ENCODE assay signal across 25 cellular contexts in the genomic region with DNA sequence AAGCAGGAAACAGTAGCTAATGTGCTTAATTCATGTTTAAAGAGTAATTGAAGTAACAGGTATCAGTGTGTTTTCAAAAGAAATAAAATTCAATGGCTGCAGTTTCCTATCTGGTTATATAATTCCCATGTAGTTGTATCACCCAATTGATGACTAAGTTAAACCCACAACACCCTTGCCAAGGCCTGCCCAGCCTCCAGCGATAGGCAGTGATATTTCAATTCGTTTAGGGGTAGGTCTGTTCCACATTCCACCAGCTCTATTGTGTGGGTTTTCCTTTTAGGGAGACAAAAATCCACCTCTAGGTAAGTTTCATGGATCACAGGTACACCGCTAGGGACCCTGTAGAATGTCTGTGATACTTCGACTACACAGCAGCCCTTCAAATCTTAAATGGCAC. TPM values are rescaled to one million over a fixed set of nuclear protein-coding genes. Genes with fewer than 3 reads are reported as not detected.
"Had no signal": no experiment of that assay in that cellular context is flagged by ENCODE, and none has a peak within 500 bp of the region (broad histone marks: within the 10 kb centered on the region; RNA-seq: fewer than 3 reads in every experiment).

No MANE protein-coding gene starts in this region.

- H3K4me3 ChIP-seq: coronary artery, esophagus muscularis mucosa, left ventricle myocardium inferior, lower lobe of right lung, pancreas, prostate gland, skin epidermis, stomach had no signal

- DNase-seq: effector CD4-positive, alpha-beta T cell; endodermal cell; immature natural killer cell; kidney; left cardiac atrium; left ventricle myocardium inferior; lower lobe of right lung; mesenchymal stem cell; midbrain; naive B cell; occipital lobe; pancreas; retina; stimulated activated CD4-positive, alpha-beta T cell treated with anti-CD3 and anti-CD28 coated beads, Interleukin-12 subunit alpha, Interleukin-12 subunit beta, amount 100 ng/mL, for 4 hours; stimulated activated naive CD4-positive, alpha-beta T cell; stomach; substantia nigra had no signal

- H3K36me3 Mint-ChIP-seq: immature natural killer cell, naive B cell had no signal

- H3K4me3 Mint-ChIP-seq: endodermal cell, immature natural killer cell, naive B cell, nephron had no signal

- ATAC-seq: left cardiac atrium, lower lobe of right lung, pancreas, sciatic nerve had no signal

- H3K27ac ChIP-seq: coronary artery, esophagus muscularis mucosa, left ventricle myocardium inferior, lower lobe of right lung, pancreas, prostate gland, stomach had no signal

- H3K9me3 ChIP-seq: esophagus muscularis mucosa, left ventricle myocardium inferior, lower lobe of right lung, pancreas, prostate gland, stomach had no signal

- H3K27me3 Mint-ChIP-seq: naive B cell had no signal

- H3K27me3 ChIP-seq: esophagus muscularis mucosa, pancreas, stomach had no signal

- H3K36me3 ChIP-seq: esophagus muscularis mucosa, left ventricle myocardium inferior, lower lobe of right lung, pancreas, prostate gland, stomach had no signal

- FAIRE-seq: endothelial cell of umbilical vein, kidney, pancreas had no signal

- H3K4me1 Mint-ChIP-seq: endodermal cell, immature natural killer cell, naive B cell had no signal

- H3K4me1 ChIP-seq: esophagus muscularis mucosa, left ventricle myocardium inferior, lower lobe of right lung, pancreas, prostate gland, stomach had no signal

- H3K27ac Mint-ChIP-seq: endodermal cell, immature natural killer cell, naive B cell, nephron had no signal

RNA-seq across cellular contexts. Expression of a gene that starts 24.7 kb away (rescaled TPM):
- total RNA-seq: dermis microvascular lymphatic vessel endothelial cell, endothelial cell of umbilical vein had no signal
- polyA plus RNA-seq: endothelial cell of umbilical vein, immature natural killer cell had no signal
